18 cellular contexts compared by ENCODE assay signal in the genomic region with DNA sequence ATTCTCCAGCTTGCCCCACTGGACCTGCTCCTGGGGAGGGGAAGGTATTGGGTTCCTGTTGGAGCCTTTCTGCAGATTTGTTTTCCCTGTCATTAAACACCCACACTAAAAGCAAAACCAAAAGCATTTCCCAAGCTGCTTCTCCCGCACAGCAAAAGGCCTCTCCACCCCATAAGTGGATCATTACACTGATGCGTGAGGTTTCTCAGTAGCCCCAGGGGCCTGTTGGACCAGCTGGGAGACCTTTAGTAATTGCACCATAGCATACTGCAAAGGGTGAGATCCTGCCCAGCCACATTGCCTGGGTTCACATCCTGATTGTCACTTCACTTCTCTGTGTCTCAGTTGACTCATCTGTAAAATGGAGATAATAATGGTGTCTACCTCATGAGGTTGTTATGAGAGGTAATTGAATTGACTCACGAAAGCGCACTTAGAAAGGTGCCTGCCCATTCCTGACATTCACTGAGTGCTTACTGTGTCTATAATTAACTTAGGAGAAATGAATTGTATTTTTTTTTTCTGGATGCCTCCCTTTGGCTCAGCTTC. TPM values are rescaled to one million over a fixed set of nuclear protein-coding genes. Genes with fewer than 3 reads are reported as not detected.
"Had no signal": no experiment of that assay in that cellular context is flagged by ENCODE, and none has a peak within 500 bp of the region (broad histone marks: within the 10 kb centered on the region; RNA-seq: fewer than 3 reads in every experiment).

No MANE protein-coding gene starts in this region.

- H3K4me3 ChIP-seq: ascending aorta, dorsolateral prefrontal cortex, esophagus muscularis mucosa, sigmoid colon, suprapubic skin, upper lobe of left lung had no signal

- H3K36me3 ChIP-seq: ascending aorta, esophagus muscularis mucosa, sigmoid colon, suprapubic skin, upper lobe of left lung had no signal

- H3K9me3 ChIP-seq: ascending aorta, esophagus muscularis mucosa, sigmoid colon, suprapubic skin, upper lobe of left lung had no signal

- DNase-seq: activated CD4-positive, CD25-positive, alpha-beta regulatory T cell; activated naive CD4-positive, alpha-beta T cell; activated naive CD8-positive, alpha-beta T cell treated with anti-CD3 and anti-CD28 coated beads, Interleukin-2, amount 50 U/mL, for 24 hours; activated T-cell treated with anti-CD3 and anti-CD28 coated beads, Interleukin-2, amount 50 U/mL, for 72 hours; dorsolateral prefrontal cortex; foreskin fibroblast; head of caudate nucleus; sigmoid colon; stimulated activated naive CD4-positive, alpha-beta T cell treated with Interleukin-2 at 50 U/mL for 16 hours; T-helper 2 cell; upper lobe of left lung had no signal

- ATAC-seq: activated naive CD8-positive, alpha-beta T cell treated with anti-CD3 and anti-CD28 coated beads, Interleukin-2, amount 50 U/mL, for 24 hours; activated T-cell treated with anti-CD3 and anti-CD28 coated beads, Interleukin-2, amount 50 U/mL, for 72 hours; left lobe of liver had no signal

- H3K4me1 ChIP-seq: ascending aorta, esophagus muscularis mucosa, sigmoid colon, upper lobe of left lung had no signal

- H3K27ac ChIP-seq: ascending aorta, dorsolateral prefrontal cortex, esophagus muscularis mucosa, sigmoid colon, suprapubic skin, upper lobe of left lung had no signal

- H3K27me3 ChIP-seq: ascending aorta, dorsolateral prefrontal cortex, esophagus muscularis mucosa, sigmoid colon, suprapubic skin, upper lobe of left lung had no signal

RNA-seq across cellular contexts. Expression of a gene that starts 43.9 kb away (rescaled TPM):
- total RNA-seq: ascending aorta, osteocyte, pulmonary artery endothelial cell had no signal

RNA-seq across cellular contexts. Expression of a gene that starts 49.4 kb away (rescaled TPM):
- total RNA-seq: activated T-cell treated with anti-CD3 and anti-CD28 coated beads, Interleukin-2, amount 50 U/mL, for 72 hours; ascending aorta; esophagus muscularis mucosa; left lobe of liver; osteocyte; pulmonary artery endothelial cell had no signal
- polyA plus RNA-seq: neural cell, sigmoid colon had no signal
